1 cellular context compared by ENCODE assay signal in the genomic region with DNA sequence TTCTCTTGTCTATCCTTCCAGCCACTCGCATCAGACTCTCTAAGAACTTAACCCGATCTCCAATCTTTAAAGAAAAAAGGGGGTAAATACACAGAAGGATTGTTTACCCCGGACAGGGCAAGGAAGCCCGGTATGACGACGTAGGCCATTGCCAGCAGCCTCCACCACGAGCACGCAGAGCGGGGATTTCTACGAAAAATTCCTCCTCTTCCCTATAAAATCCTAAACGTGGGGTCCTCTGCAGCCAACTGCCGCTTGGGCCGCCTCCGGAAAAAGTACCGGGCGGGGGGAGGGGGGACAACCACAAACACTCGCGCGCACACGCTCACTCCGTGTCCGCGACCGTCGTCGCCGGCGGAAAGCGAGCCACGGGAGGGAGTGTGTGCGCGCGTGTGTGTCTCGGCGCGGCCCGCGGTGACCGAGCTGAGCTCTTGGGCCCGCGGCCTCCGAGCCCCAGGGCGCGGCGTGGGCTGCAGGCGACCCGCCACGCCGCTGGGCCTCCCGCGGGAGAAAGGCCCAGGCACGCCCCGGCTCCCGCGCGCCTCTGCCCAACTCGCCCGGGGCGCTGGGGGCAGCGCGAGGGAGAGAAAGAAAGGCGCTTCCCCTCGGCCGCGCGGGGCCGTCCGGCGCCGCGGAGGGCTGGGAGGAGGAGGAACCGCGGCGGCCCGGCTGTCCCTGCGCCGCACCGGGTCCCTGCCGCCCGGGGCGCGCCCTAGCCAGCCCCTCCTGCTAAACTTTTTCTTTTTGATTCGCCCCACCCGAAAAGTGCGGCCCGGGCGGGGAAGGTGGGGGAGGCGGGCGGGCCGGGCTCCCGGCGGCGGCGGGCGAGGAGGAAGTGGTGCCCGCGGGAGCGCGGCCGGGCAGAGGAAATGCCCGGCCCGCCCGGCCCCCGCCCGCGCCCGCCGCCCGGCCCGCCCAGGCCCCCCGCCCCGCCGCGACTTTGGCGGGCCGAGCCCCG.
TF ChIP-seq lines count a peak whose summit lies in the region.

No MANE protein-coding gene starts in this region.

TF ChIP-seq in WTC11, 78 proteins besides CTCF, POLR2A, EP300 and RAD21 (continued from another document):
- TF ChIP-seq USF2 (CRISPR knock-in tag; IDR thresholded peaks at IDR 0.05): no peak
